Comparison of ENCODE assay signal across 9 cellular contexts in genomic region chr20:59933296-59933848, GRCh38. TPM values are rescaled to one million over a fixed set of nuclear protein-coding genes. Genes with fewer than 3 reads are reported as not detected.
DNase-seq lines count a peak whose midpoint lies in the region; ATAC-seq and TF ChIP-seq lines count a peak whose summit lies in the region.
"Had no signal": no experiment of that assay in that cellular context is flagged by ENCODE, and none has a peak within 500 bp of the region (broad histone marks: within the 10 kb centered on the region; RNA-seq: fewer than 3 reads in every experiment).

A gene with protein sequence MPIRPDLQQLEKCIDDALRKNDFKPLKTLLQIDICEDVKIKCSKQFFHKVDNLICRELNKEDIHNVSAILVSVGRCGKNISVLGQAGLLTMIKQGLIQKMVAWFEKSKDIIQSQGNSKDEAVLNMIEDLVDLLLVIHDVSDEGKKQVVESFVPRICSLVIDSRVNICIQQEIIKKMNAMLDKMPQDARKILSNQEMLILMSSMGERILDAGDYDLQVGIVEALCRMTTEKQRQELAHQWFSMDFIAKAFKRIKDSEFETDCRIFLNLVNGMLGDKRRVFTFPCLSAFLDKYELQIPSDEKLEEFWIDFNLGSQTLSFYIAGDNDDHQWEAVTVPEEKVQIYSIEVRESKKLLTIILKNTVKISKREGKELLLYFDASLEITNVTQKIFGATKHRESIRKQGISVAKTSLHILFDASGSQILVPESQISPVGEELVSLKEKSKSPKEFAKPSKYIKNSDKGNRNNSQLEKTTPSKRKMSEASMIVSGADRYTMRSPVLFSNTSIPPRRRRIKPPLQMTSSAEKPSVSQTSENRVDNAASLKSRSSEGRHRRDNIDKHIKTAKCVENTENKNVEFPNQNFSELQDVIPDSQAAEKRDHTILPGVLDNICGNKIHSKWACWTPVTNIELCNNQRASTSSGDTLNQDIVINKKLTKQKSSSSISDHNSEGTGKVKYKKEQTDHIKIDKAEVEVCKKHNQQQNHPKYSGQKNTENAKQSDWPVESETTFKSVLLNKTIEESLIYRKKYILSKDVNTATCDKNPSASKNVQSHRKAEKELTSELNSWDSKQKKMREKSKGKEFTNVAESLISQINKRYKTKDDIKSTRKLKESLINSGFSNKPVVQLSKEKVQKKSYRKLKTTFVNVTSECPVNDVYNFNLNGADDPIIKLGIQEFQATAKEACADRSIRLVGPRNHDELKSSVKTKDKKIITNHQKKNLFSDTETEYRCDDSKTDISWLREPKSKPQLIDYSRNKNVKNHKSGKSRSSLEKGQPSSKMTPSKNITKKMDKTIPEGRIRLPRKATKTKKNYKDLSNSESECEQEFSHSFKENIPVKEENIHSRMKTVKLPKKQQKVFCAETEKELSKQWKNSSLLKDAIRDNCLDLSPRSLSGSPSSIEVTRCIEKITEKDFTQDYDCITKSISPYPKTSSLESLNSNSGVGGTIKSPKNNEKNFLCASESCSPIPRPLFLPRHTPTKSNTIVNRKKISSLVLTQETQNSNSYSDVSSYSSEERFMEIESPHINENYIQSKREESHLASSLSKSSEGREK (N-terminal part only) (minus strand): TSS chr20:59933637. CDS start chr20:59922413, 11,224 bp downstream.

- H3K27ac ChIP-seq in KOPT-K1 (ENCODE audit: low read depth, low read length, poor library complexity, severe bottlenecking) = peak within 1 kb of the TSS; percentile 99
- peak within 1 kb of the TSS; percentile 72 for H3K27ac ChIP-seq in neutrophil
- peak within 1 kb of the TSS; percentile 80 to 93 (median 88) for H3K27ac ChIP-seq in tibial nerve
- H3K27ac ChIP-seq: KMS-11 had no signal

- no peaks in the 10 kb centered on the region for H3K9me3 Mint-ChIP-seq in activated T-cell treated with anti-CD3 and anti-CD28 coated beads, Interleukin-2, amount 50 U/mL, for 72 hours

- ATAC-seq in activated T-cell treated with anti-CD3 and anti-CD28 coated beads, Interleukin-2, amount 50 U/mL, for 72 hours (replicated peaks in 1 of 2) = peak; percentile 76 to 80

- peak within 1 kb of the TSS; percentile 82 to 84 for H3K4me3 Mint-ChIP-seq in activated T-cell treated with anti-CD3 and anti-CD28 coated beads, Interleukin-2, amount 50 U/mL, for 72 hours

- no peak for TF ChIP-seq POLR2A in tibial nerve (IDR thresholded peaks at IDR 0.05)

- H3K9me3 ChIP-seq in KOPT-K1 (ENCODE audit: insufficient read depth, low read length, poor library complexity, severe bottlenecking) = no peaks in the 10 kb centered on the region
- no peaks in the 10 kb centered on the region for H3K9me3 ChIP-seq in neutrophil
- no peaks in the 10 kb centered on the region for H3K9me3 ChIP-seq in tibial nerve

- TF ChIP-seq EP300 in tibial nerve (IDR thresholded peaks at IDR 0.05) = no peak

- peaks cover 28% of the 10 kb centered on the region for H3K4me1 Mint-ChIP-seq in activated T-cell treated with anti-CD3 and anti-CD28 coated beads, Interleukin-2, amount 50 U/mL, for 72 hours (ENCODE audit: low read depth)

- in situ Hi-C loops in ACHN (cut with HindIII; ENCODE audit: low pct_ligation_motif_present, low pct_unique_long_range_greater_than_20kb, low sequenced_read_pairs) = no loop called here

- H3K27ac Mint-ChIP-seq in activated T-cell treated with anti-CD3 and anti-CD28 coated beads, Interleukin-2, amount 50 U/mL, for 72 hours = no peak within 1 kb of the TSS

- TF ChIP-seq CTCF in GM12864 (IDR thresholded peaks at IDR 0.05; ENCODE audit: low read depth, low read length, missing control alignments) = no peak
- TF ChIP-seq CTCF in fibroblast of pulmonary artery (IDR thresholded peaks at IDR 0.05; ENCODE audit: low read length, missing control alignments) = no peak
- no peak for TF ChIP-seq CTCF in neutrophil (IDR thresholded peaks at IDR 0.05)
- no peak for TF ChIP-seq CTCF in tibial nerve (IDR thresholded peaks at IDR 0.05)

- H3K27me3 ChIP-seq in neutrophil = no peaks in the 10 kb centered on the region
- H3K27me3 ChIP-seq in tibial nerve = no peaks in the 10 kb centered on the region

- H3K4me3 ChIP-seq in GM12864 (ENCODE audit: low read depth, low read length) = peak within 1 kb of the TSS; percentile 77
- H3K4me3 ChIP-seq in fibroblast of pulmonary artery (replicated peaks; ENCODE audit: low read depth, low read length) = peak within 1 kb of the TSS; percentile 60
- H3K4me3 ChIP-seq in neutrophil (ENCODE audit: low read depth in 1 of 2, low read length in 1 of 2) = peak within 1 kb of the TSS; percentile 69 to 77
- H3K4me3 ChIP-seq in tibial nerve = peak within 1 kb of the TSS; percentile 75 to 87 (median 78)

- 59 to 60% methylated on average over 19 to 34 of the region's 65 CpGs for WGBS in tibial nerve, 2 donors

- H3K36me3 Mint-ChIP-seq in activated T-cell treated with anti-CD3 and anti-CD28 coated beads, Interleukin-2, amount 50 U/mL, for 72 hours (ENCODE audit: insufficient read depth in 2 of 2) = no peaks in the 10 kb centered on the region

- H3K27me3 Mint-ChIP-seq in activated T-cell treated with anti-CD3 and anti-CD28 coated beads, Interleukin-2, amount 50 U/mL, for 72 hours (ENCODE audit: low read depth) = no peaks in the 10 kb centered on the region

- peaks cover 41 to 55% of the 10 kb centered on the region in 2 experiments for H3K4me1 ChIP-seq in neutrophil (ENCODE audit: control insufficient read depth in 1 of 2, insufficient read depth in 1 of 2, low read depth in 1 of 2, low read length in 1 of 2)
- peaks cover 0 to 43% (median 11%) of the 10 kb centered on the region in 4 donors for H3K4me1 ChIP-seq in tibial nerve

- DNase-seq in GM12864 (ENCODE audit: low read depth) = no peak
- peak; percentile 65 to 69 for DNase-seq in activated T-cell treated with anti-CD3 and anti-CD28 coated beads, Interleukin-2, amount 50 U/mL, for 72 hours
- DNase-seq in fibroblast of pulmonary artery (ENCODE audit: low read depth) = peak; percentile 35
- DNase-seq in tibial nerve (ENCODE audit: low spot score in 2 of 2) = no peak
- no peak for DNase-seq in midbrain (lab: John Stamatoyannopoulos, UW)
- DNase-seq in ACHN = no peak

- H3K36me3 ChIP-seq in KOPT-K1 (ENCODE audit: insufficient read depth, low read length) = peaks cover 10% of the 10 kb centered on the region
- peaks cover 3% of the 10 kb centered on the region for H3K36me3 ChIP-seq in neutrophil
- H3K36me3 ChIP-seq in tibial nerve = no peaks in the 10 kb centered on the region

RNA-seq across cellular contexts. Expression of the gene that starts here (rescaled TPM):
- total RNA-seq in activated T-cell treated with anti-CD3 and anti-CD28 coated beads, Interleukin-2, amount 50 U/mL, for 72 hours = 10 to 100 TPM in 1 of 2 donors, 1 to 10 TPM in 1; 5.0 to 11.9 TPM
- 1 to 10 TPM; 3.1 to 4.2 (median 3.6) TPM for total RNA-seq in tibial nerve

Comparison
In these comparisons a context has a peak if more than half of its experiments do, and no peak if none do; other contexts are left out.
1. DNase-seq: peak in activated T-cell treated with anti-CD3 and anti-CD28 coated beads, Interleukin-2, amount 50 U/mL, for 72 hours (2 of 2) and fibroblast of pulmonary artery (single experiment); none in GM12864 (single experiment), tibial nerve (0 of 2), midbrain (single experiment) and ACHN (single experiment).
2. Peak in every context shown above with its lines, with median percentiles within 50 percentile points of each other: H3K4me3 ChIP-seq and H3K27ac ChIP-seq.